In the genomic region with DNA sequence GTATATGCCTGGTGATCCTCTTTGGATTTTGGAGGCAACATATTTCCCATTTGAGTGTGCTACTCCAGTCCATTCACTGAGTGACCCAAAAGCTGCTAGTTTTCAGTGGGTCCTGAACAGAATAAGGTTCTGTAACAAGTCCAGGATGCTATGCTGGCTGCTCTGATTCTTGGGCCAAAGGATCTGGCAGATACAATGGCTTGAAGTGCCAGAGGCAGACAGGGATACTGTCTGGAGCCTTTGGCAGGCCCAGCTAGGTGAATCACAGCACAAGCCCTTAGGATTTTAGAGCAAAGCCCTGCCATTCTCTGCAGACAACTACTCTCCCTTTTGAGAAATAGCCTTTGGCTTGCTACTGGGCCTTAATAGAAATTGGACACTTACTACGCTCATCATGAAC, we compare ENCODE assay signal across 8 cellular contexts. TPM values are rescaled to one million over a fixed set of nuclear protein-coding genes. Genes with fewer than 3 reads are reported as not detected.
"Had no signal": no experiment of that assay in that cellular context is flagged by ENCODE, and none has a peak within 500 bp of the region (broad histone marks: within the 10 kb centered on the region; RNA-seq: fewer than 3 reads in every experiment).

No MANE protein-coding gene starts in this region.

- H3K4me3 Mint-ChIP-seq: H9 had no signal

- H3K27ac Mint-ChIP-seq: H9 had no signal

- H3K27ac ChIP-seq: GM23248 had no signal

- H3K9me3 Mint-ChIP-seq: H9 had no signal

- H3K4me3 ChIP-seq: GM23248, K562 had no signal

- ATAC-seq: K562 had no signal

- DNase-seq: GM23248, GOT3, H9, HCEC 1CT, IMR-90, KG1 had no signal

RNA-seq across cellular contexts. Expression of a gene that starts 40.6 kb away (rescaled TPM):
- total RNA-seq: GM23248, HT-29, IMR-90 had no signal
- polyA plus RNA-seq: GM23248, IMR-90 had no signal
